In genomic region chr9:97632992-97633858, GRCh38 we compare ENCODE assay signal across 8 cellular contexts. TPM values are rescaled to one million over a fixed set of nuclear protein-coding genes. Genes with fewer than 3 reads are reported as not detected.
DNase-seq lines count a peak whose midpoint lies in the region; ATAC-seq and TF ChIP-seq lines count a peak whose summit lies in the region.

Gene NCBP1 (plus strand): TSS chr9:97633821. CDS start chr9:97633882, 61 bp downstream.
Gene TSTD2 (minus strand): TSS chr9:97633368. CDS start chr9:97627562, 5,806 bp downstream.

- peak within 1 kb of the TSS; percentile 94 for H2BK5ac ChIP-seq in IMR-90 (ENCODE audit: low read depth, low read length, poor library complexity, severe bottlenecking)

- peak within 1 kb of the TSS; percentile 93 for H3K9ac ChIP-seq in IMR-90 (ENCODE audit: low read depth, low read length)

- H4K8ac ChIP-seq in IMR-90 (ENCODE audit: low read depth in 2 of 2, low read length in 2 of 2): peak within 1 kb of the TSS; percentile 98

- TF ChIP-seq CTCF in IMR-90 (conservative IDR thresholded peaks at IDR 0.05; ENCODE audit: low read depth, low read length) (no peak), epithelial cell of esophagus (IDR thresholded peaks at IDR 0.05; ENCODE audit: insufficient read depth, low read depth, low read length, missing control alignments) (no peak), mucosa of descending colon (IDR thresholded peaks at IDR 0.05) (peak; percentile 19)

- H3K36me3 ChIP-seq in IMR-90 (ENCODE audit: control insufficient read depth, insufficient read depth, low read length): no peaks in the 10 kb centered on the region
- no peaks in the 10 kb centered on the region for H3K36me3 ChIP-seq in mucosa of descending colon (ENCODE audit: low read depth)

- H3K4me3 ChIP-seq in IMR-90 (ENCODE audit: insufficient read depth, low read depth, low read length) (peak within 1 kb of the TSS; percentile 59), epithelial cell of esophagus (ENCODE audit: low read length) (peak within 1 kb of the TSS; percentile 98), mucosa of descending colon (peak within 1 kb of the TSS; percentile 92)

- peak within 1 kb of the TSS; percentile 99 for H3K4me2 ChIP-seq in IMR-90 (ENCODE audit: low read depth, low read length)

- intact Hi-C loops in IMR-90 (cut with micrococcal nuclease) (no loop called here), mucosa of descending colon (cut with DNase I, micrococcal nuclease) (no loop called here)

- peak within 1 kb of the TSS; percentile 97 for H2AFZ ChIP-seq in IMR-90 (replicated peaks; ENCODE audit: low read length, poor library complexity)

- H3K4me1 ChIP-seq in IMR-90 (ENCODE audit: control insufficient read depth, insufficient read depth, low read length): peaks cover 7% of the 10 kb centered on the region
- H3K4me1 ChIP-seq in mucosa of descending colon (ENCODE audit: low read depth): peaks cover 29% of the 10 kb centered on the region

- H3K56ac ChIP-seq in IMR-90 (ENCODE audit: extremely low read depth, insufficient read depth, low read length): peak within 1 kb of the TSS; percentile 100

- CTCF ChIA-PET in IMR-90 (lab: Yijun Ruan, JAX): interaction anchor here (0.8 to 1.8 kb wide), 3 partner anchors 17 to 164 kb away, joined by 3 to 7 read pairs (median 6); no protein-coding TSS in a partner anchor

- peak within 1 kb of the TSS; percentile 91 for H3K18ac ChIP-seq in IMR-90 (ENCODE audit: low read depth, low read length)

- no peaks in the 10 kb centered on the region for H3K9me3 ChIP-seq in IMR-90 (ENCODE audit: control insufficient read depth, insufficient read depth, low read length)
- no peaks in the 10 kb centered on the region for H3K9me3 ChIP-seq in mucosa of descending colon

- 0% methylated on average over 52 of the region's 83 CpGs; no CpG with 5 or more reads in 1 of the 2 experiments for WGBS in IMR-90 (ENCODE audit: extremely low coverage in 2 of 2, insufficient read length in 1 of 2), 2 experiments

- no TSS peak for BruUV-seq in IMR-90 (replicated peaks; lab: Mats Ljungman, UMichigan)

- peaks cover 12 to 44% of the 10 kb centered on the region in 2 experiments for H3K79me1 ChIP-seq in IMR-90 (ENCODE audit: low read depth in 1 of 2, low read length in 2 of 2)

- peak within 1 kb of the TSS; percentile 98 for H2BK15ac ChIP-seq in IMR-90 (ENCODE audit: low read depth, low read length)

- H3K4ac ChIP-seq in IMR-90 (ENCODE audit: low read depth, low read length): peak within 1 kb of the TSS; percentile 99

- H4K91ac ChIP-seq in IMR-90 (ENCODE audit: insufficient read depth, low read depth, low read length): peak within 1 kb of the TSS; percentile 98

- H2AK5ac ChIP-seq in IMR-90 (ENCODE audit: low read depth, low read length): peak within 1 kb of the TSS; percentile 79

- H3K27ac ChIP-seq in IMR-90 (ENCODE audit: insufficient read depth, low read length): peak within 1 kb of the TSS; percentile 95

- TF ChIP-seq POLR2A in IMR-90 (IDR thresholded peaks at IDR 0.05; ENCODE audit: low read depth, low read length): peak; percentile 84

- H3K9me1 ChIP-seq in IMR-90 (ENCODE audit: insufficient read depth, low read length): peaks cover 3% of the 10 kb centered on the region; the same call in 1 of the 2 replicates

- POLR2A ChIA-PET in IMR-90 (lab: Charles Lee; ENCODE audit: unreplicated experiment): interaction anchor here (0.7 to 1.0 kb wide), 2 partner anchors 12 to 74 kb away, joined by 4 to 5 read pairs; no protein-coding TSS in a partner anchor

- peak within 1 kb of the TSS; percentile 100 for H3K23ac ChIP-seq in IMR-90 (ENCODE audit: low read depth, low read length)

- dilution Hi-C loops in IMR-90 (cut with HindIII; ENCODE audit: low sequenced_read_pairs, unreplicated experiment): no loop called here

- peak within 1 kb of the TSS; percentile 99 for H2BK120ac ChIP-seq in IMR-90 (ENCODE audit: low read depth, low read length)

- no peak for TF ChIP-seq RAD21 in IMR-90 (IDR thresholded peaks at IDR 0.05; ENCODE audit: low read length)

- ATAC-seq in GM21528 (IDR thresholded peaks at IDR 0.05; ENCODE audit: low FRiP score, unreplicated experiment): peak; percentile 86
- peak; percentile 94 for ATAC-seq in IMR-90 (ENCODE audit: low read depth)
- ATAC-seq in mucosa of descending colon: peak; percentile 91

- H3K27me3 ChIP-seq in IMR-90 (ENCODE audit: control insufficient read depth, insufficient read depth, low read length): no peaks in the 10 kb centered on the region

- in situ Hi-C loops in IMR-90 (cut with MboI; ENCODE audit: low sequenced_read_pairs): no loop called here

- H4K20me1 ChIP-seq in IMR-90 (ENCODE audit: insufficient read depth, low read length): peaks cover 28% of the 10 kb centered on the region

- DNase-seq in DMS 273 (lab: John Stamatoyannopoulos, UW; ENCODE audit: unreplicated experiment) (peak; percentile 98), IMR-90 (peak; percentile 97), OCI-M1 (lab: John Stamatoyannopoulos, UW) (peak; percentile 98), activated T-cell treated with anti-CD3 and anti-CD28 coated beads for 24 hours (ENCODE audit: low read depth) (peak; percentile 96), epithelial cell of esophagus (ENCODE audit: low read depth) (peak; percentile 98), mucosa of descending colon (peak; percentile 98 to 99 (median 98))
- DNase-seq in stimulated activated CD8-positive, alpha-beta memory T cell treated with anti-CD3 and anti-CD28 coated beads, Interleukin-4, amount 100 ng/mL, for 24 hours (ENCODE audit: low read depth): peak; percentile 94

- peak within 1 kb of the TSS; percentile 95 for H2AK9ac ChIP-seq in IMR-90 (replicated peaks; ENCODE audit: low read depth, low read length, poor library complexity)

- peak within 1 kb of the TSS; percentile 100 for H3K14ac ChIP-seq in IMR-90 (replicated peaks; ENCODE audit: low read depth, low read length)

- peak within 1 kb of the TSS; percentile 93 for H2BK20ac ChIP-seq in IMR-90 (ENCODE audit: low read depth, low read length)

- peak within 1 kb of the TSS; percentile 93 for H4K5ac ChIP-seq in IMR-90 (ENCODE audit: low read depth, low read length)

TF ChIP-seq in IMR-90, 13 proteins besides CTCF, POLR2A, EP300 and RAD21:
- TF ChIP-seq MAFK (IDR thresholded peaks at IDR 0.05; ENCODE audit: low read depth, low read length) (no peak), MXI1 (IDR thresholded peaks at IDR 0.05; ENCODE audit: borderline replicate concordance, low read depth, low read length) (peak; percentile 91), NFE2L2 (IDR thresholded peaks at IDR 0.05; ENCODE audit: low read depth, low read length) (no peak), SMC3 (IDR thresholded peaks at IDR 0.05; ENCODE audit: low read depth, low read length) (no peak), RCOR1 (IDR thresholded peaks at IDR 0.05; ENCODE audit: insufficient replicate concordance, low read length) (no peak), CEBPB (IDR thresholded peaks at IDR 0.05; ENCODE audit: low read depth, low read length) (0 out of 2 replicates have a peak, but pooled peaks have one; percentile 10), FOS (IDR thresholded peaks at IDR 0.05; ENCODE audit: low read depth, low read length) (no peak), ELK1 (IDR thresholded peaks at IDR 0.05; ENCODE audit: borderline replicate concordance, low read depth, low read length) (no peak), USF2 (IDR thresholded peaks at IDR 0.05; ENCODE audit: low read depth, low read length) (peak; percentile 89), RFX5 (IDR thresholded peaks at IDR 0.05; ENCODE audit: low read depth, low read length) (no peak), MAZ (IDR thresholded peaks at IDR 0.05; ENCODE audit: borderline replicate concordance, low read depth, low read length) (peak; percentile 75; the same call in 1 of the 2 replicates), CHD1 (IDR thresholded peaks at IDR 0.05; ENCODE audit: low read depth, low read length) (no peak), BHLHE40 (IDR thresholded peaks at IDR 0.05; ENCODE audit: low read depth, low read length) (peak; percentile 100)

RNA-seq across cellular contexts. Expression of gene NCBP1, which starts in this region (rescaled TPM):
- total RNA-seq in IMR-90 (2012; rRNA removed) (46.4 and 58.3 TPM in 2 replicates), mucosa of descending colon (10 to 100 TPM; 29.0 to 37.0 (median 36.9) TPM)
- polyA plus RNA-seq in IMR-90 (2012; rRNA removed): 14.3 and 17.8 TPM in 2 replicates
- 4.1 and 4.8 TPM in 2 replicates for polyA plus RNA-seq in IMR-90 (2012; cell fraction: cytosol; rRNA removed)
- 4.1 and 33.2 TPM in 2 replicates for polyA plus RNA-seq in IMR-90 (2012; cell fraction: nucleus; rRNA removed; ENCODE audit: low replicate concordance)

RNA-seq across cellular contexts. Expression of gene TSTD2, which starts in this region (rescaled TPM):
- total RNA-seq in IMR-90 (2012; rRNA removed) (16.3 and 18.3 TPM in 2 replicates), mucosa of descending colon (10 to 100 TPM; 18.8 to 28.2 (median 26.6) TPM)
- 9.0 and 11.2 TPM in 2 replicates for polyA plus RNA-seq in IMR-90 (2012; rRNA removed)
- 2.9 and 3.7 TPM in 2 replicates for polyA plus RNA-seq in IMR-90 (2012; cell fraction: cytosol; rRNA removed)
- 17.9 and 43.0 TPM in 2 replicates for polyA plus RNA-seq in IMR-90 (2012; cell fraction: nucleus; rRNA removed; ENCODE audit: low replicate concordance)

Comparison
In these comparisons a context has a peak if more than half of its experiments do, and no peak if none do; other contexts are left out.
1. Peak in every context shown above with its lines: DNase-seq, ATAC-seq, H3K4me3 ChIP-seq and H3K27ac ChIP-seq.